In genomic region chr4:83581411-83582288, GRCh38 we compare ENCODE assay signal across 8 cellular contexts. TPM values are rescaled to one million over a fixed set of nuclear protein-coding genes. Genes with fewer than 3 reads are reported as not detected.
DNase-seq lines count a peak whose midpoint lies in the region; ATAC-seq and TF ChIP-seq lines count a peak whose summit lies in the region.

No MANE protein-coding gene starts in this region.

- H3K27me3 ChIP-seq in OCI-LY3 (ENCODE audit: low read depth, low read length) (no peaks in the 10 kb centered on the region), vagina (no peaks in the 10 kb centered on the region)

- peak overlapping the region; percentile 75 for H2AFZ ChIP-seq in OCI-LY3 (ENCODE audit: low read depth, low read length)

- no peaks in the 10 kb centered on the region for H4K20me1 ChIP-seq in OCI-LY3 (ENCODE audit: insufficient read depth, low read length)

- peaks cover 2% of the 10 kb centered on the region for H3K27me3 Mint-ChIP-seq in activated naive CD8-positive, alpha-beta T cell treated with anti-CD3 and anti-CD28 coated beads, Interleukin-2, amount 50 U/mL, for 24 hours
- no peaks in the 10 kb centered on the region for H3K27me3 Mint-ChIP-seq in activated naive CD8-positive, alpha-beta T cell treated with anti-CD3 and anti-CD28 coated beads for 36 hours

- H3K4me1 ChIP-seq in OCI-LY3 (ENCODE audit: low read length) (peaks cover 40% of the 10 kb centered on the region), vagina (no peaks in the 10 kb centered on the region)

- H3K27ac Mint-ChIP-seq in activated naive CD8-positive, alpha-beta T cell treated with anti-CD3 and anti-CD28 coated beads, Interleukin-2, amount 50 U/mL, for 24 hours: no peak overlapping the region
- no peak overlapping the region for H3K27ac Mint-ChIP-seq in activated naive CD8-positive, alpha-beta T cell treated with anti-CD3 and anti-CD28 coated beads for 36 hours
- H3K27ac Mint-ChIP-seq in stimulated activated effector memory CD8-positive, alpha-beta T cell treated with anti-CD3 and anti-CD28 coated beads, Interleukin-12 subunit alpha, Interleukin-12 subunit beta, amount 100 ng/mL, for 72 hours: no peak overlapping the region

- H3K36me3 ChIP-seq in OCI-LY3 (replicated peaks; ENCODE audit: low read depth, low read length): no peaks in the 10 kb centered on the region
- no peaks in the 10 kb centered on the region for H3K36me3 ChIP-seq in vagina

- H3K9me3 Mint-ChIP-seq in activated naive CD8-positive, alpha-beta T cell treated with anti-CD3 and anti-CD28 coated beads, Interleukin-2, amount 50 U/mL, for 24 hours: no peaks in the 10 kb centered on the region
- H3K9me3 Mint-ChIP-seq in activated naive CD8-positive, alpha-beta T cell treated with anti-CD3 and anti-CD28 coated beads for 36 hours: no peaks in the 10 kb centered on the region
- H3K9me3 Mint-ChIP-seq in stimulated activated effector memory CD8-positive, alpha-beta T cell treated with anti-CD3 and anti-CD28 coated beads, Interleukin-12 subunit alpha, Interleukin-12 subunit beta, amount 100 ng/mL, for 72 hours: no peaks in the 10 kb centered on the region

- peak; percentile 20 for ATAC-seq in activated naive CD8-positive, alpha-beta T cell treated with anti-CD3 and anti-CD28 coated beads, Interleukin-2, amount 50 U/mL, for 24 hours
- peak; percentile 69 for ATAC-seq in HG02981 (IDR thresholded peaks at IDR 0.05; ENCODE audit: unreplicated experiment)
- peak; percentile 59 for ATAC-seq in stimulated activated effector memory CD8-positive, alpha-beta T cell treated with anti-CD3 and anti-CD28 coated beads, Interleukin-12 subunit alpha, Interleukin-12 subunit beta, amount 100 ng/mL, for 72 hours

- no peak for TF ChIP-seq POLR2A in vagina (IDR thresholded peaks at IDR 0.05)

- peak overlapping the region; percentile 72 for H3K9ac ChIP-seq in OCI-LY3 (ENCODE audit: low read length)

- H3K4me2 ChIP-seq in OCI-LY3 (ENCODE audit: low read length): peak overlapping the region; percentile 92

- H3K9me3 ChIP-seq in OCI-LY3 (ENCODE audit: insufficient read depth, low read length) (no peaks in the 10 kb centered on the region), vagina (no peaks in the 10 kb centered on the region)

- CTCF ChIA-PET in HEK293T (lab: Yijun Ruan, JAX): no interaction called here

- no peaks in the 10 kb centered on the region for H3K79me2 ChIP-seq in OCI-LY3 (ENCODE audit: low read length)

- H3K4me1 Mint-ChIP-seq in activated naive CD8-positive, alpha-beta T cell treated with anti-CD3 and anti-CD28 coated beads, Interleukin-2, amount 50 U/mL, for 24 hours: peaks cover 5% of the 10 kb centered on the region
- H3K4me1 Mint-ChIP-seq in activated naive CD8-positive, alpha-beta T cell treated with anti-CD3 and anti-CD28 coated beads for 36 hours: no peaks in the 10 kb centered on the region
- H3K4me1 Mint-ChIP-seq in stimulated activated effector memory CD8-positive, alpha-beta T cell treated with anti-CD3 and anti-CD28 coated beads, Interleukin-12 subunit alpha, Interleukin-12 subunit beta, amount 100 ng/mL, for 72 hours: no peaks in the 10 kb centered on the region

- TF ChIP-seq CTCF in OCI-LY3 (IDR thresholded peaks at IDR 0.05; ENCODE audit: low read depth, low read length) (no peak), vagina (IDR thresholded peaks at IDR 0.05) (no peak)

- no peak overlapping the region for H3K4me3 Mint-ChIP-seq in activated naive CD8-positive, alpha-beta T cell treated with anti-CD3 and anti-CD28 coated beads, Interleukin-2, amount 50 U/mL, for 24 hours
- no peak overlapping the region for H3K4me3 Mint-ChIP-seq in activated naive CD8-positive, alpha-beta T cell treated with anti-CD3 and anti-CD28 coated beads for 36 hours
- H3K4me3 Mint-ChIP-seq in stimulated activated effector memory CD8-positive, alpha-beta T cell treated with anti-CD3 and anti-CD28 coated beads, Interleukin-12 subunit alpha, Interleukin-12 subunit beta, amount 100 ng/mL, for 72 hours: no peak overlapping the region

- H3K4me3 ChIP-seq in OCI-LY3 (ENCODE audit: low read length) (peak overlapping the region; percentile 69), vagina (no peak overlapping the region)

- no peaks in the 10 kb centered on the region for H3K36me3 Mint-ChIP-seq in activated naive CD8-positive, alpha-beta T cell treated with anti-CD3 and anti-CD28 coated beads, Interleukin-2, amount 50 U/mL, for 24 hours (ENCODE audit: low read depth)
- no peaks in the 10 kb centered on the region for H3K36me3 Mint-ChIP-seq in activated naive CD8-positive, alpha-beta T cell treated with anti-CD3 and anti-CD28 coated beads for 36 hours
- H3K36me3 Mint-ChIP-seq in stimulated activated effector memory CD8-positive, alpha-beta T cell treated with anti-CD3 and anti-CD28 coated beads, Interleukin-12 subunit alpha, Interleukin-12 subunit beta, amount 100 ng/mL, for 72 hours: peaks cover 5% of the 10 kb centered on the region

- POLR2A ChIA-PET in HEK293T (lab: Yijun Ruan, JAX): no interaction called here

- H3K27ac ChIP-seq in OCI-LY3 (ENCODE audit: low read length) (peak overlapping the region; percentile 97), vagina (no peak overlapping the region)

- intact Hi-C loops in vagina (cut with DNase I): no loop called here

- DNase-seq in activated naive CD8-positive, alpha-beta T cell treated with anti-CD3 and anti-CD28 coated beads, Interleukin-2, amount 50 U/mL, for 24 hours: no peak
- no peak for DNase-seq in activated naive CD8-positive, alpha-beta T cell treated with anti-CD3 and anti-CD28 coated beads for 36 hours
- DNase-seq in stimulated activated effector memory CD8-positive, alpha-beta T cell treated with anti-CD3 and anti-CD28 coated beads, Interleukin-12 subunit alpha, Interleukin-12 subunit beta, amount 100 ng/mL, for 72 hours (ENCODE audit: low spot score in 2 of 2): no peak
- DNase-seq in DMS114 treated with DMSO at 0.1 percent for 48 hours (lab: John Stamatoyannopoulos, UW; ENCODE audit: unreplicated experiment) (no peak), vagina (ENCODE audit: extremely low spot score in 2 of 2) (no peak), HEK293T (ENCODE audit: extremely low spot score) (no peak)

TF ChIP-seq in HEK293T, 16 proteins besides CTCF, POLR2A, EP300 and RAD21:
- no peak for TF ChIP-seq CTBP1 (IDR thresholded peaks at IDR 0.05; ENCODE audit: borderline replicate concordance)
- TF ChIP-seq TARDBP (IDR thresholded peaks at IDR 0.05): no peak
- no peak for TF ChIP-seq SUZ12 (IDR thresholded peaks at IDR 0.05)
- TF ChIP-seq ARNT (IDR thresholded peaks at IDR 0.05): no peak
- TF ChIP-seq ZNF384 (IDR thresholded peaks at IDR 0.05): no peak
- no peak for TF ChIP-seq FOXK2 (IDR thresholded peaks at IDR 0.05)

RNA-seq across cellular contexts. Expression of gene GPAT3, which starts 45.7 kb away (rescaled TPM):
- total RNA-seq in activated naive CD8-positive, alpha-beta T cell treated with anti-CD3 and anti-CD28 coated beads for 36 hours: 1 to 10 TPM; 2.5 to 2.8 TPM
- total RNA-seq in vagina: 5.2 TPM
